In the genomic region with DNA sequence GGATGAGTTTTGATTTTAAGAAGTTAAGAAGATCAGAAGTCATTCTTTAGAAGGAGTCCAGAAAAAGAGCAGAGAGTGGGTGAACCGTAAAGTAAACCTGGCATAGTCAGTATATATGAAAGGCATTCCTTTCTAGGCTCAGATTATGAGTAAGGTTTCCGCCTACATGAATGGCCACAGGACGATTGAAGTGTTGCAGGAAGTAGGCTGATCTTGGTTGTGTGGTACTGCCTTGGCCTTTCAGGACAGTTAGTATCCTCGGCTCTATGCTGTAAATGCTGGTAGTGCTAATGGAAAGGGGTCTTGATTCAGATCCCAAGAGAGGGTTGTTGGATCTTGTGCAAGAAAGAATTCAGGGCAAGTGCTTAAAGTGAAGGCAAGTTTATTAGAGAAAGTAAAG, we compare ENCODE assay signal across 16 cellular contexts.
DNase-seq lines count a peak whose midpoint lies in the region; ATAC-seq and TF ChIP-seq lines count a peak whose summit lies in the region.
"Had no signal": no experiment of that assay in that cellular context is flagged by ENCODE, and none has a peak within 500 bp of the region (broad histone marks: within the 10 kb centered on the region; RNA-seq: fewer than 3 reads in every experiment).

No MANE protein-coding gene starts in this region.

- no peaks in the 10 kb centered on the region for H3K79me2 ChIP-seq in osteoblast (ENCODE audit: insufficient read depth, low read length)

- H3K36me3 ChIP-seq in osteoblast (ENCODE audit: insufficient read depth, low read length), result no peaks in the 10 kb centered on the region

- H4K20me1 ChIP-seq in osteoblast (ENCODE audit: insufficient read depth, low read length), result peaks cover 2% of the 10 kb centered on the region

- H3K9me3 Mint-ChIP-seq in activated CD4-positive, alpha-beta memory T cell treated with anti-CD3 and anti-CD28 coated beads for 36 hours, result no peaks in the 10 kb centered on the region
- H3K9me3 Mint-ChIP-seq in activated CD4-positive, alpha-beta memory T cell treated with anti-CD3 and anti-CD28 coated beads, Interleukin-2, amount 10 ng/mL, durations not matched to agents 7 days and 5 days, result no peaks in the 10 kb centered on the region

- H3K4me2 ChIP-seq in osteoblast (ENCODE audit: insufficient read depth, low read length), result no peak overlapping the region

- H3K4me1 Mint-ChIP-seq in activated CD4-positive, alpha-beta memory T cell treated with anti-CD3 and anti-CD28 coated beads for 36 hours (ENCODE audit: low read depth), result peaks cover 4% of the 10 kb centered on the region
- H3K4me1 Mint-ChIP-seq in activated CD4-positive, alpha-beta memory T cell treated with anti-CD3 and anti-CD28 coated beads, Interleukin-2, amount 10 ng/mL, durations not matched to agents 7 days and 5 days, result no peaks in the 10 kb centered on the region

- POLR2A ChIA-PET in activated CD4-positive, alpha-beta memory T cell treated with anti-CD3 and anti-CD28 coated beads for 36 hours (lab: Charles Lee), result no interaction called here
- POLR2A ChIA-PET in activated CD4-positive, alpha-beta memory T cell treated with anti-CD3 and anti-CD28 coated beads, Interleukin-2, amount 10 ng/mL, durations not matched to agents 7 days and 5 days (lab: Charles Lee), result no interaction called here

- no peak for TF ChIP-seq CTCF in osteoblast (IDR thresholded peaks at IDR 0.05; ENCODE audit: extremely low read depth, low read depth, low read length)

- H3K27ac ChIP-seq in osteoblast (ENCODE audit: low read depth, low read length), result no peak overlapping the region
- H3K27ac ChIP-seq: C4-2B had no signal

- intact Hi-C loops in activated CD4-positive, alpha-beta memory T cell treated with anti-CD3 and anti-CD28 coated beads for 36 hours (cut with micrococcal nuclease), result no loop called here

- H3K4me1 ChIP-seq in osteoblast (ENCODE audit: insufficient read depth, low read length), result peaks cover 5% of the 10 kb centered on the region

- peaks cover 6% of the 10 kb centered on the region for H3K36me3 Mint-ChIP-seq in activated CD4-positive, alpha-beta memory T cell treated with anti-CD3 and anti-CD28 coated beads for 36 hours
- H3K36me3 Mint-ChIP-seq in activated CD4-positive, alpha-beta memory T cell treated with anti-CD3 and anti-CD28 coated beads, Interleukin-2, amount 10 ng/mL, durations not matched to agents 7 days and 5 days (ENCODE audit: low read depth), result no peaks in the 10 kb centered on the region

- DNase-seq in activated CD4-positive, alpha-beta memory T cell treated with anti-CD3 and anti-CD28 coated beads for 36 hours, result peak; percentile 23
- DNase-seq in activated CD4-positive, alpha-beta memory T cell treated with anti-CD3 and anti-CD28 coated beads, Interleukin-2, amount 10 ng/mL, durations not matched to agents 7 days and 5 days, result no peak
- peak; percentile 8 for DNase-seq in stimulated activated CD4-positive, alpha-beta T cell treated with anti-CD3 and anti-CD28 coated beads, Interleukin-1b, Interleukin-23, amount 100 ng/mL, for 48 hours
- DNase-seq in stimulated activated CD4-positive, alpha-beta T cell treated with anti-CD3 and anti-CD28 coated beads, Interleukin-4, amount 100 ng/mL, for 4 hours, result no peak
- DNase-seq in kidney tubule cell (ENCODE audit: low spot score) (peak; percentile 47), DMS114 treated with DMSO at 0.1 percent for 48 hours (lab: John Stamatoyannopoulos, UW; ENCODE audit: unreplicated experiment) (no peak), osteoblast (ENCODE audit: insufficient read length, low spot score, missing footprints) (no peak)
- DNase-seq: DMS153, Kasumi-1, NCI-H1930, NCI-H2171, NCI-H446 treated with DMSO at 0.1 percent for 48 hours, NCI-H748 treated with DMSO at 0.1 percent for 48 hours had no signal

- CTCF ChIA-PET in activated CD4-positive, alpha-beta memory T cell treated with anti-CD3 and anti-CD28 coated beads for 36 hours (lab: Charles Lee), result no interaction called here
- CTCF ChIA-PET in activated CD4-positive, alpha-beta memory T cell treated with anti-CD3 and anti-CD28 coated beads, Interleukin-2, amount 10 ng/mL, durations not matched to agents 7 days and 5 days (lab: Charles Lee), result no interaction called here

- no peak for ATAC-seq in GM18873 (IDR thresholded peaks at IDR 0.05; ENCODE audit: low FRiP score, unreplicated experiment)
- ATAC-seq: Panc1 had no signal

- H3K9me3 ChIP-seq in osteoblast (ENCODE audit: low read depth, low read length), result no peaks in the 10 kb centered on the region

- H3K27ac Mint-ChIP-seq in activated CD4-positive, alpha-beta memory T cell treated with anti-CD3 and anti-CD28 coated beads for 36 hours, result no peak overlapping the region
- no peak overlapping the region for H3K27ac Mint-ChIP-seq in activated CD4-positive, alpha-beta memory T cell treated with anti-CD3 and anti-CD28 coated beads, Interleukin-2, amount 10 ng/mL, durations not matched to agents 7 days and 5 days

- H3K4me3 Mint-ChIP-seq in activated CD4-positive, alpha-beta memory T cell treated with anti-CD3 and anti-CD28 coated beads for 36 hours, result no peak overlapping the region
- no peak overlapping the region for H3K4me3 Mint-ChIP-seq in activated CD4-positive, alpha-beta memory T cell treated with anti-CD3 and anti-CD28 coated beads, Interleukin-2, amount 10 ng/mL, durations not matched to agents 7 days and 5 days

- H3K27me3 ChIP-seq in osteoblast (ENCODE audit: insufficient read depth, low read length), result no peaks in the 10 kb centered on the region

- H3K27me3 Mint-ChIP-seq in activated CD4-positive, alpha-beta memory T cell treated with anti-CD3 and anti-CD28 coated beads for 36 hours, result no peaks in the 10 kb centered on the region
- H3K27me3 Mint-ChIP-seq in activated CD4-positive, alpha-beta memory T cell treated with anti-CD3 and anti-CD28 coated beads, Interleukin-2, amount 10 ng/mL, durations not matched to agents 7 days and 5 days, result no peaks in the 10 kb centered on the region

- H3K4me3 ChIP-seq in osteoblast (ENCODE audit: insufficient read depth, low read length), result no peak overlapping the region

- H2AFZ ChIP-seq in osteoblast (ENCODE audit: low read length), result no peak overlapping the region

Comparison
In these comparisons a context has a peak if more than half of its experiments do, and no peak if none do; other contexts are left out.
1. DNase-seq: peak in activated CD4-positive, alpha-beta memory T cell treated with anti-CD3 and anti-CD28 coated beads for 36 hours (single experiment), stimulated activated CD4-positive, alpha-beta T cell treated with anti-CD3 and anti-CD28 coated beads, Interleukin-1b, Interleukin-23, amount 100 ng/mL, for 48 hours (single experiment) and kidney tubule cell (single experiment); none in activated CD4-positive, alpha-beta memory T cell treated with anti-CD3 and anti-CD28 coated beads, Interleukin-2, amount 10 ng/mL, durations not matched to agents 7 days and 5 days (single experiment), stimulated activated CD4-positive, alpha-beta T cell treated with anti-CD3 and anti-CD28 coated beads, Interleukin-4, amount 100 ng/mL, for 4 hours (0 of 2), DMS114 treated with DMSO at 0.1 percent for 48 hours (single experiment) and osteoblast (single experiment).